ENCODE assay signal across 8 cellular contexts in genomic region chr6:42043787-42044475, GRCh38. TPM values are rescaled to one million over a fixed set of nuclear protein-coding genes. Genes with fewer than 3 reads are reported as not detected.
DNase-seq lines count a peak whose midpoint lies in the region; ATAC-seq and TF ChIP-seq lines count a peak whose summit lies in the region.

No MANE protein-coding gene starts in this region.

- H3K27ac Mint-ChIP-seq in activated naive CD8-positive, alpha-beta T cell treated with anti-CD3 and anti-CD28 coated beads, Interleukin-2, amount 10 ng/mL, durations not matched to agents 7 days and 5 days, result peak overlapping the region; percentile 94

- H3K4me1 Mint-ChIP-seq in activated naive CD8-positive, alpha-beta T cell treated with anti-CD3 and anti-CD28 coated beads, Interleukin-2, amount 10 ng/mL, durations not matched to agents 7 days and 5 days, result peaks cover 79% of the 10 kb centered on the region

- ATAC-seq in HCT116 (peak; percentile 87), heart left ventricle (peak; percentile 52 to 80 (median 74))
- peak; percentile 38 for ATAC-seq in activated naive CD8-positive, alpha-beta T cell treated with anti-CD3 and anti-CD28 coated beads, Interleukin-2, amount 10 ng/mL, durations not matched to agents 7 days and 5 days (ENCODE audit: low read depth)

- no peak overlapping the region for H3K4me3 ChIP-seq in HCT116 (replicated peaks in 1 of 2; ENCODE audit: low read depth in 1 of 2, low read length in 2 of 2)
- H3K4me3 ChIP-seq in heart left ventricle, result peak overlapping the region in 4 of 12 donors; percentile 15 to 37 (median 20)
- H3K4me3 ChIP-seq in prostate gland, result no peak overlapping the region
- H3K4me3 ChIP-seq in vagina, result peak overlapping the region in 1 of 2 donors; percentile 3

- H3K27ac ChIP-seq in HCT116 (ENCODE audit: low read depth, low read length) (no peak overlapping the region), heart left ventricle (peak overlapping the region in 10 of 12 donors; percentile 81 to 98 (median 94)), prostate gland (peak overlapping the region; percentile 90 to 92), vagina (peak overlapping the region; percentile 95)

- DNase-seq in DMS153 treated with DMSO at 0.1 percent for 48 hours (lab: John Stamatoyannopoulos, UW; ENCODE audit: unreplicated experiment) (peak; percentile 84), HCT116 (ENCODE audit: low read depth, low spot score) (peak; percentile 62), NCI-H1417 treated with DMSO at 0.1 percent for 48 hours (lab: John Stamatoyannopoulos, UW) (peak; percentile 23), SW480 (ENCODE audit: low spot score) (peak; percentile 71), heart left ventricle (peak; percentile 87 to 92 (median 88)), prostate gland (ENCODE audit: low spot score) (peak; percentile 81), vagina (ENCODE audit: extremely low spot score in 2 of 2) (no peak)
- DNase-seq in activated naive CD8-positive, alpha-beta T cell treated with anti-CD3 and anti-CD28 coated beads, Interleukin-2, amount 10 ng/mL, durations not matched to agents 7 days and 5 days, result peak; percentile 95

- H3K9me3 ChIP-seq in HCT116 (ENCODE audit: control insufficient read depth in 1 of 2, insufficient read depth in 1 of 2, low read depth in 1 of 2, low read length in 2 of 2) (no peaks in the 10 kb centered on the region), heart left ventricle (no peaks in the 10 kb centered on the region), prostate gland (no peaks in the 10 kb centered on the region), vagina (no peaks in the 10 kb centered on the region)

- intact Hi-C loops in HCT116 (cut with micrococcal nuclease), result loop anchor here (1.0 to 5.0 kb wide), 6 partner anchors 102 to 677 kb away; partner anchors contain the start of genes CCND3 and PRICKLE4
- intact Hi-C loops in heart left ventricle (cut with DNase I), result loop anchor here (1.0 to 10.0 kb wide), 17 partner anchors 102 to 679 kb away; partner anchors contain the start of genes PRICKLE4 (in 8 of the 10), CCND3 (in 7 of the 10), BYSL (in 3 of the 10) and MED20 (in 3 of the 10)
- intact Hi-C loops in prostate gland (cut with DNase I), result loop anchor here (1.0 to 5.0 kb wide), 4 partner anchors 102 to 264 kb away; partner anchors contain the start of genes BYSL, CCND3, MED20 and PRICKLE4
- intact Hi-C loops in vagina (cut with DNase I), result loop anchor here (2.0 to 5.0 kb wide), 2 partner anchors 107 to 263 kb away; partner anchors contain the start of gene PRICKLE4

- peak overlapping the region; percentile 86 for H3K4me3 Mint-ChIP-seq in activated naive CD8-positive, alpha-beta T cell treated with anti-CD3 and anti-CD28 coated beads, Interleukin-2, amount 10 ng/mL, durations not matched to agents 7 days and 5 days

- no peaks in the 10 kb centered on the region for H3K79me2 ChIP-seq in HCT116 (ENCODE audit: insufficient read depth, low read length)

- H3K9me3 Mint-ChIP-seq in activated naive CD8-positive, alpha-beta T cell treated with anti-CD3 and anti-CD28 coated beads, Interleukin-2, amount 10 ng/mL, durations not matched to agents 7 days and 5 days, result no peaks in the 10 kb centered on the region

- TF ChIP-seq RAD21 in HCT116 (IDR thresholded peaks at IDR 0.05; ENCODE audit: low read depth), result no peak

- H3K27me3 ChIP-seq in HCT116 (ENCODE audit: insufficient read depth, low read length), result no peaks in the 10 kb centered on the region
- no peaks in the 10 kb centered on the region for H3K27me3 ChIP-seq in heart left ventricle
- no peaks in the 10 kb centered on the region for H3K27me3 ChIP-seq in prostate gland (replicated peaks; ENCODE audit: insufficient read depth)
- H3K27me3 ChIP-seq in vagina, result no peaks in the 10 kb centered on the region

- CTCF ChIA-PET in HCT116 (lab: Charles Lee), result interaction anchor here (0.6 to 3.5 kb wide), 9 partner anchors 15 to 262 kb away, joined by 3 to 31 read pairs (median 6); partner anchors contain the start of genes BYSL, MED20, PRICKLE4 and TOMM6

- H2AFZ ChIP-seq in HCT116 (ENCODE audit: low read depth, low read length, poor library complexity, severe bottlenecking), result no peak overlapping the region

- RAD21 ChIA-PET in HCT116 (lab: Charles Lee; ENCODE audit: low non-redundant PET in 1 of 2, low total read pairs in 2 of 2, uncharacterized antibody in 2 of 2, unreplicated experiment in 2 of 2), result interaction anchor here in 1 of 2 experiments (0.6 to 1.2 kb wide), 2 partner anchors 105 to 188 kb away, joined by 3 to 5 read pairs; no protein-coding TSS in a partner anchor

- H3K36me3 ChIP-seq in HCT116 (ENCODE audit: control insufficient read depth in 1 of 2, insufficient read depth in 2 of 2, low read length in 2 of 2) (no peaks in the 10 kb centered on the region), heart left ventricle (no peaks in the 10 kb centered on the region), prostate gland (no peaks in the 10 kb centered on the region), vagina (peaks cover 0 to 6% of the 10 kb centered on the region in 2 donors)

- no TSS peak for BruUV-seq in HCT116 (replicated peaks; lab: Mats Ljungman, UMichigan)

- WGBS in heart left ventricle, 4 donors, result 29 to 38% (median 33%) methylated on average over 17 to 21 of the region's 21 CpGs
- 28% methylated on average over 20 of the region's 21 CpGs for WGBS in prostate gland

- peaks cover 11% of the 10 kb centered on the region for H3K36me3 Mint-ChIP-seq in activated naive CD8-positive, alpha-beta T cell treated with anti-CD3 and anti-CD28 coated beads, Interleukin-2, amount 10 ng/mL, durations not matched to agents 7 days and 5 days

- no peak overlapping the region for H3K9ac ChIP-seq in HCT116 (ENCODE audit: low read length)

- H4K20me1 ChIP-seq in HCT116 (ENCODE audit: insufficient read depth), result no peaks in the 10 kb centered on the region

- no peaks in the 10 kb centered on the region for H3K9me2 ChIP-seq in HCT116 (ENCODE audit: insufficient read depth)

- H3K4me1 ChIP-seq in HCT116 (ENCODE audit: control insufficient read depth in 1 of 2, insufficient read depth in 2 of 2, low read length in 2 of 2) (peaks cover 29 to 41% of the 10 kb centered on the region in 2 experiments), heart left ventricle (peaks cover 16 to 94% (median 59%) of the 10 kb centered on the region in 12 donors), prostate gland (replicated peaks) (peaks cover 39% of the 10 kb centered on the region), vagina (peaks cover 81% of the 10 kb centered on the region)

- no peaks in the 10 kb centered on the region for H3K27me3 Mint-ChIP-seq in activated naive CD8-positive, alpha-beta T cell treated with anti-CD3 and anti-CD28 coated beads, Interleukin-2, amount 10 ng/mL, durations not matched to agents 7 days and 5 days

- TF ChIP-seq POLR2A in HCT116 (IDR thresholded peaks at IDR 0.05; ENCODE audit: borderline replicate concordance, extremely low read depth, insufficient read depth, insufficient read length) (no peak), heart left ventricle (IDR thresholded peaks at IDR 0.05) (no peak), prostate gland (IDR thresholded peaks at IDR 0.05) (no peak), vagina (IDR thresholded peaks at IDR 0.05) (no peak)

- TF ChIP-seq CTCF in HCT116 (IDR thresholded peaks at IDR 0.05 in 2 of 3, conservative IDR thresholded peaks at IDR 0.05 in 1 of 3; ENCODE audit: borderline replicate concordance in 1 of 3, insufficient read depth in 1 of 3, low read depth in 2 of 3, low read length in 2 of 3) (peak in 2 of 3 experiments; percentile 96; a peak in 4 of 6 replicates), heart left ventricle (IDR thresholded peaks at IDR 0.05) (peak; percentile 92 to 98 (median 97)), prostate gland (IDR thresholded peaks at IDR 0.05) (peak; percentile 97 to 98 (median 97)), vagina (IDR thresholded peaks at IDR 0.05) (peak; percentile 80 to 94 (median 89))

- H3K4me2 ChIP-seq in HCT116 (ENCODE audit: low read length), result 0 out of 2 replicates have a peak overlapping the region, but pooled peaks have one; percentile 16

- POLR2A ChIA-PET in HCT116 (lab: Charles Lee), result interaction anchor here (0.7 to 2.8 kb wide), 3 partner anchors 256 to 262 kb away, joined by 3 to 10 read pairs (median 3); partner anchors contain the start of gene TOMM6
- POLR2A ChIA-PET in activated naive CD8-positive, alpha-beta T cell treated with anti-CD3 and anti-CD28 coated beads, Interleukin-2, amount 10 ng/mL, durations not matched to agents 7 days and 5 days (lab: Charles Lee), result interaction anchor here (0.6 to 23.6 kb wide), 14 partner anchors 12 to 310 kb away, joined by 3 to 556 read pairs (median 4); partner anchors contain the start of genes BYSL, CCND3, FRS3 and MED20

TF ChIP-seq in HCT116, 20 proteins besides CTCF, POLR2A, EP300 and RAD21:
- TF ChIP-seq CEBPB (IDR thresholded peaks at IDR 0.05; ENCODE audit: low read depth), result no peak
- TF ChIP-seq ZFX (IDR thresholded peaks at IDR 0.05), result no peak
- TF ChIP-seq EZH2 (IDR thresholded peaks at IDR 0.05), result no peak
- TF ChIP-seq EGR1 (IDR thresholded peaks at IDR 0.05; ENCODE audit: low read depth), result no peak
- no peak for TF ChIP-seq POLR2AphosphoS5 (IDR thresholded peaks at IDR 0.05; ENCODE audit: low read depth, low read length)
- no peak for TF ChIP-seq ZNF274 (IDR thresholded peaks at IDR 0.05; ENCODE audit: low read depth, low read length)
- peak; percentile 39 for TF ChIP-seq YY1 (IDR thresholded peaks at IDR 0.05; ENCODE audit: extremely low read depth, insufficient replicate concordance, low read depth, low read length)
- no peak for TF ChIP-seq TCF7L2 (IDR thresholded peaks at IDR 0.05; ENCODE audit: borderline replicate concordance, extremely low read depth, insufficient read depth, insufficient read length)
- TF ChIP-seq CBX3 (IDR thresholded peaks at IDR 0.05; ENCODE audit: low read depth), result no peak

RNA-seq across cellular contexts. Expression of gene TAF8, which starts 6.4 kb away (rescaled TPM):
- 29.5 TPM for total RNA-seq in HCT116 (2021; ENCODE audit: unreplicated experiment)
- polyA plus RNA-seq in HCT116 (2012), result 15.0 and 15.7 TPM in 2 replicates
- total RNA-seq in activated naive CD8-positive, alpha-beta T cell treated with anti-CD3 and anti-CD28 coated beads, Interleukin-2, amount 10 ng/mL, durations not matched to agents 7 days and 5 days, result 10 to 100 TPM; 46.2 to 50.4 TPM
- 10 to 100 TPM; 24.4 to 38.7 (median 28.4) TPM for total RNA-seq in heart left ventricle
- polyA plus RNA-seq in heart left ventricle, result 10 to 100 TPM; 18.5 to 24.7 TPM
- 10 to 100 TPM; 35.4 to 42.5 TPM for total RNA-seq in prostate gland
- 35.6 TPM for total RNA-seq in vagina

Comparison
In these comparisons a context has a peak if more than half of its experiments do, and no peak if none do; other contexts are left out.
1. DNase-seq: peak in DMS153 treated with DMSO at 0.1 percent for 48 hours (single experiment), HCT116 (single experiment), NCI-H1417 treated with DMSO at 0.1 percent for 48 hours (single experiment), SW480 (single experiment), activated naive CD8-positive, alpha-beta T cell treated with anti-CD3 and anti-CD28 coated beads, Interleukin-2, amount 10 ng/mL, durations not matched to agents 7 days and 5 days (single experiment), heart left ventricle (5 of 5) and prostate gland (single experiment); none in vagina (0 of 2).
2. Peak in every context shown above with its lines, with median percentiles within 50 percentile points of each other: ATAC-seq and CTCF ChIP-seq.